ENCODE assay signal across 22 cellular contexts in the genomic region with DNA sequence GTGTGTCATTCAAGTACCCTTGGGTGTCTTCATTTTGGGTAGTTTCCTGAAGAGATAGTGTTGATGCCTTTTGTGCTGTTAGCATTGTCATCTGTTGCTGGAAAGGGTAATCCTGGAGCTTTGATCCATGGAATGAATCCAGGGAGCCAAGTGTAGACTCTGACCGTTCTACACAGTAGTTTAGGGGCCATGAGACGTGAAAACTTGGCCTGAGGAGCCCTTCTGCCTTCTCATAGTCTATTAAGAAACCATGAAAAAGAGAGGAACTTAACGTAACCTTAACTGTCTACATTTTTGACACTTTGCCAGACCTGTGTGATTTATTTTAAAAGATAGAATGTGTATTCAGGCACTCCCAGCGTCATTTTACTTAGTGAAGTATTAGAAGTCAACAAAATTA.
DNase-seq lines count a peak whose midpoint lies in the region; ATAC-seq, FAIRE-seq and TF ChIP-seq lines count a peak whose summit lies in the region.
"Had no signal": no experiment of that assay in that cellular context is flagged by ENCODE, and none has a peak within 500 bp of the region (broad histone marks: within the 10 kb centered on the region; RNA-seq: fewer than 3 reads in every experiment).

No MANE protein-coding gene starts in this region.

- TF ChIP-seq CTCF in fibroblast of pulmonary artery (IDR thresholded peaks at IDR 0.05; ENCODE audit: low read length, missing control alignments) (no peak), omental fat pad (IDR thresholded peaks at IDR 0.05) (no peak)

- FAIRE-seq in H54 (lab: Jason Lieb, UNC): peak; percentile 48

- DNase-seq in H54 (ENCODE audit: insufficient read length, low spot score) (no peak), NOMO-1 treated with dmso at 0.1 percent for 144 hours (lab: John Stamatoyannopoulos, UW; ENCODE audit: unreplicated experiment) (peak; percentile 53), fibroblast of pulmonary artery (ENCODE audit: low read depth) (peak; percentile 47), omental fat pad (ENCODE audit: low spot score) (no peak), NCI-H1417 (lab: John Stamatoyannopoulos, UW) (no peak), SKM-1 (lab: John Stamatoyannopoulos, UW; ENCODE audit: unreplicated experiment) (no peak)
- no peak for DNase-seq in stimulated activated CD4-positive, alpha-beta T cell treated with anti-CD3 and anti-CD28 coated beads, Interleukin-12 subunit alpha, Interleukin-12 subunit beta, amount 100 ng/mL, for 4 hours
- DNase-seq: activated CD4-positive, alpha-beta T cell treated with anti-CD3 and anti-CD28 coated beads for 36 hours; activated CD8-positive, alpha-beta memory T cell treated with anti-CD3 and anti-CD28 coated beads, Interleukin-2, amount 50 U/mL, for 4 hours; activated gamma-delta T cell treated with Interleukin-2 at 50 U/mL for 16 hours; CD4-positive, alpha-beta memory T cell; cerebellar nuclear complex; GM23248; left cardiac atrium; MV-4-11; NCI-H2081 treated with DMSO at 0.1 percent for 48 hours; NCI-H510A treated with DMSO at 0.1 percent for 48 hours; PC-9; right cardiac atrium; stimulated activated naive CD4-positive, alpha-beta T cell; thyroid gland had no signal

- TF ChIP-seq POLR2A in H54 (IDR thresholded peaks at IDR 0.05; ENCODE audit: low read depth, low read length): no peak

- no peak overlapping the region for H3K4me3 ChIP-seq in fibroblast of pulmonary artery (replicated peaks; ENCODE audit: low read depth, low read length)
- H3K4me3 ChIP-seq: GM23248, PC-9, thyroid gland had no signal

- ATAC-seq in omental fat pad (ENCODE audit: low FRiP score) (peak; percentile 71), GM18502 (IDR thresholded peaks at IDR 0.05; ENCODE audit: poor library complexity, unreplicated experiment) (no peak)
- ATAC-seq: activated CD4-positive, alpha-beta T cell treated with anti-CD3 and anti-CD28 coated beads for 36 hours; right cardiac atrium had no signal

Comparison
In these comparisons a context has a peak if more than half of its experiments do, and no peak if none do; other contexts are left out.
1. DNase-seq: peak in NOMO-1 treated with dmso at 0.1 percent for 144 hours (single experiment) and fibroblast of pulmonary artery (single experiment); none in H54 (single experiment), omental fat pad (single experiment), stimulated activated CD4-positive, alpha-beta T cell treated with anti-CD3 and anti-CD28 coated beads, Interleukin-12 subunit alpha, Interleukin-12 subunit beta, amount 100 ng/mL, for 4 hours (single experiment), NCI-H1417 (0 of 3) and SKM-1 (single experiment).